ENCODE assay signal across 30 cellular contexts in the genomic region with DNA sequence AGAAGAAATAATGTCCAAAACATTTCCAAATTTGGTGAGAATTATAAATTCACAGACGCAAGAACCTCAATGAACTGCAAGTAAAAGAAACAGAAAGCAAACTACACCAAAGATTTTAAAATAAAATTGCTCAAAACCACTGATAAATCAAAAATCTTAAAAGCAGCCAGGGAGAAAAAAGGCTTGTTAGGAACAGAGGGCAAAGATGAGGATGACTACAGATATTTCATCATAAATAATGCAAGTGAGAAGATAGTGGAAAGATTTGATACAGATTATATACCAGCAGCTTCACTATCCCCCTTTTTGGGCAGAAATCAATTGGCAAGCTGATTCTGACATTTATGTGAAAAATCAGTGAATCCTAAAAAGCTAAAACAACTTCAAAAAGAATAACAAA. TPM values are rescaled to one million over a fixed set of nuclear protein-coding genes. Genes with fewer than 3 reads are reported as not detected.
"Had no signal": no experiment of that assay in that cellular context is flagged by ENCODE, and none has a peak within 500 bp of the region (broad histone marks: within the 10 kb centered on the region; RNA-seq: fewer than 3 reads in every experiment).

No MANE protein-coding gene starts in this region.

- H3K36me3 Mint-ChIP-seq: T-cell had no signal

- DNase-seq: Karpas-422, MM.1S, MV-4-11, NCI-H1092, NCI-H1105, NCI-H1417 treated with DMSO at 0.1 percent for 48 hours, NCI-H1436 treated with DMSO at 0.1 percent for 48 hours, NCI-H1694 treated with DMSO at 0.1 percent for 48 hours, NCI-H187 treated with DMSO at 0.1 percent for 48 hours, NCI-H2029, NCI-H2081, NCI-H2227 treated with DMSO at 0.1 percent for 48 hours, NCI-H345, NCI-H446, NCI-H510A treated with DMSO at 0.1 percent for 48 hours, NCI-H524 treated with DMSO at 0.1 percent for 48 hours, NCI-H526 treated with DMSO at 0.1 percent for 48 hours, NCI-H774, PC-9, SHP77, SIG-M5, SJCRH30, T-cell had no signal

- H3K27me3 Mint-ChIP-seq: T-cell had no signal

- ATAC-seq: Panc1, Right ventricle myocardium inferior, SK-N-SH treated with all-trans-retinoic acid at 6 μM for 48 hours, T-cell had no signal

- H3K4me1 Mint-ChIP-seq: T-cell had no signal

- H3K27ac Mint-ChIP-seq: T-cell had no signal

- H3K4me3 Mint-ChIP-seq: T-cell had no signal

RNA-seq across cellular contexts. Expression of a gene that starts 10.3 kb away (rescaled TPM):
- total RNA-seq: MCF 10A; PC-9; RPMI7951; SJCRH30; SK-MEL-5; T-cell; T-helper 1 cell treated with Interleukin-12 subunit alpha and Interleukin-12 subunit beta and Interleukin-4 antibody, amounts not matched to agents 30 ng/mL and 1 ng/mL, for 36 hours had no signal
